In the genomic region with DNA sequence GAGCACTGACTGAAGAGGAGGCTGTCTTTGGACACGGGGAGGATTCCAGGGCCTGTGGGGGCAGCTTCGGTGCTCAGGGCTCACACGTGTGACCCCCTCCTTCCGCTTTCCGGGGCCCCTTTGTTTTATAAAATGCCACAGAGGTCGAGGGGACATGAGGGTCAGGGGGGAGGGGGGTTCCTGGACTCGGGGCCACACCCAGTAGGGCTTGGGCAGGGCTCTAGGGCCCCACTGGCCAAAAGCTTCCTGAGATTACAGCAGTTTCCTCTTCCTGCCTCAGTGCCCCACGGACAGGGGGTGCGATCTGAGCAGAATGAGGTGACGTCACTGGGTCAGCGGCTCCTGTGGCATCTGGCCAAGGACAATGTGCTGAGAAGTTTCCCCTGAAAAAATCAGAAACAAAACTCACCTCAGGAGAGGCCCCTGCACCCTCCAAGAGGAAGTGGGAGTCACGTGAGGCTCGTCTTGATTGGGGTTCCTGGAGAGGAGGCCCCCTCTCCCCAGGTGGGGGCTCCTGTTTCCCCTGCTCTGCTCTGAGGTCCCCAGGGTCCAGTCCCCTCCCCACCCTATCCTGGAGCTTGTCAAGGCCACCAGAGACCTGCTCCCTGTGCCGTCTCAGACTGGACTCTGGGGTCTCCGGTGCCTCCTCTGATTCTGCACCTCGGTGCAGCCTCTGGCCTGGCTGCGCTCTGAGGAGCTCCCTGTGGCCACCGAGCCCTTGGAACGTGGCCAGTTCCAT, we compare ENCODE assay signal across 8 cellular contexts. TPM values are rescaled to one million over a fixed set of nuclear protein-coding genes. Genes with fewer than 3 reads are reported as not detected.
A peak's percentile ranks its signal among the peaks of the same experiment; 100 is the strongest.
DNase-seq lines count a peak whose midpoint lies in the region; ATAC-seq and TF ChIP-seq lines count a peak whose summit lies in the region.

No MANE protein-coding gene starts in this region.

- no peaks in the 10 kb centered on the region for H3K9me3 ChIP-seq in BLaER1
- no peaks in the 10 kb centered on the region for H3K9me3 ChIP-seq in cardiac muscle cell (ENCODE audit: low read depth)

- H3K4me1 ChIP-seq in BLaER1 (peaks cover 81% of the 10 kb centered on the region), cardiac muscle cell (ENCODE audit: low read depth) (peaks cover 22% of the 10 kb centered on the region)

- H3K27me3 ChIP-seq in BLaER1 (no peaks in the 10 kb centered on the region), cardiac muscle cell (no peaks in the 10 kb centered on the region)

- H3K4me3 Mint-ChIP-seq in activated T-helper 17 cell treated with anti-CD3 and anti-CD28 coated beads, Interleukin-2, amount 50 U/mL, for 72 hours = peak overlapping the region; percentile 63

- no peaks in the 10 kb centered on the region for H3K27me3 Mint-ChIP-seq in activated T-helper 17 cell treated with anti-CD3 and anti-CD28 coated beads, Interleukin-2, amount 50 U/mL, for 72 hours

- peak overlapping the region; percentile 91 for H3K4me2 ChIP-seq in BLaER1

- no peak for TF ChIP-seq CTCF in cardiac muscle cell (IDR thresholded peaks at IDR 0.05; ENCODE audit: low read depth, low read length)

- ATAC-seq in GM19468 (IDR thresholded peaks at IDR 0.05; ENCODE audit: extremely low read depth, unreplicated experiment) = peak; percentile 13
- peak; percentile 79 for ATAC-seq in activated T-helper 17 cell treated with anti-CD3 and anti-CD28 coated beads, Interleukin-2, amount 50 U/mL, for 72 hours (replicated peaks)

- peak overlapping the region; percentile 88 for H3K27ac Mint-ChIP-seq in activated T-helper 17 cell treated with anti-CD3 and anti-CD28 coated beads, Interleukin-2, amount 50 U/mL, for 72 hours

- no peaks in the 10 kb centered on the region for H3K36me3 Mint-ChIP-seq in activated T-helper 17 cell treated with anti-CD3 and anti-CD28 coated beads, Interleukin-2, amount 50 U/mL, for 72 hours (ENCODE audit: low read depth)

- peaks cover 23% of the 10 kb centered on the region for H3K4me1 Mint-ChIP-seq in activated T-helper 17 cell treated with anti-CD3 and anti-CD28 coated beads, Interleukin-2, amount 50 U/mL, for 72 hours

- peak overlapping the region; percentile 40 for H3K4me3 ChIP-seq in BLaER1
- H3K4me3 ChIP-seq in cardiac muscle cell = no peak overlapping the region

- H3K27ac ChIP-seq in BLaER1 (peak overlapping the region; percentile 93), cardiac muscle cell (peak overlapping the region; percentile 19)

- DNase-seq in cardiac muscle cell (ENCODE audit: low read depth in 1 of 2, low spot score in 1 of 2) (peak in 1 of 2 donors; percentile 91), renal cortical epithelial cell (ENCODE audit: low read depth) (peak; percentile 54), retina (no peak), NCI-H345 (lab: John Stamatoyannopoulos, UW) (no peak)

- no peaks in the 10 kb centered on the region for H3K36me3 ChIP-seq in BLaER1
- no peaks in the 10 kb centered on the region for H3K36me3 ChIP-seq in cardiac muscle cell

- peak overlapping the region; percentile 76 for H3K9ac ChIP-seq in BLaER1

- no peaks in the 10 kb centered on the region for H3K9me3 Mint-ChIP-seq in activated T-helper 17 cell treated with anti-CD3 and anti-CD28 coated beads, Interleukin-2, amount 50 U/mL, for 72 hours

- no peak for TF ChIP-seq EP300 in Ishikawa (IDR thresholded peaks at IDR 0.05; ENCODE audit: borderline replicate concordance)

- no peak for TF ChIP-seq RAD21 in Ishikawa (IDR thresholded peaks at IDR 0.05; ENCODE audit: low read depth)

- H4K20me1 ChIP-seq in BLaER1 = no peaks in the 10 kb centered on the region

TF ChIP-seq in Ishikawa, 13 proteins besides CTCF, POLR2A, EP300 and RAD21:
- TF ChIP-seq YY1 (IDR thresholded peaks at IDR 0.05; ENCODE audit: low read depth) = no peak
- no peak for TF ChIP-seq TEAD4 (IDR thresholded peaks at IDR 0.05)
- TF ChIP-seq, protein P1, sequence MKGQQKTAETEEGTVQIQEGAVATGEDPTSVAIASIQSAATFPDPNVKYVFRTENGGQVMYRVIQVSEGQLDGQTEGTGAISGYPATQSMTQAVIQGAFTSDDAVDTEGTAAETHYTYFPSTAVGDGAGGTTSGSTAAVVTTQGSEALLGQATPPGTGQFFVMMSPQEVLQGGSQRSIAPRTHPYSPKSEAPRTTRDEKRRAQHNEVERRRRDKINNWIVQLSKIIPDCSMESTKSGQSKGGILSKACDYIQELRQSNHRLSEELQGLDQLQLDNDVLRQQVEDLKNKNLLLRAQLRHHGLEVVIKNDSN (IDR thresholded peaks at IDR 0.05) = peak; percentile 67
- TF ChIP-seq ZBTB7A (IDR thresholded peaks at IDR 0.05; ENCODE audit: low read depth) = no peak
- TF ChIP-seq NFIC (IDR thresholded peaks at IDR 0.05) = peak; percentile 4; the same call in 1 of the 2 replicates

RNA-seq across cellular contexts. Expression of gene IFITM3, which starts 6.4 kb away (rescaled TPM):
- 10 to 100 TPM in 1 of 2 donors, 1 to 10 TPM in 1; 2.7 to 26.0 TPM for total RNA-seq in activated T-helper 17 cell treated with anti-CD3 and anti-CD28 coated beads, Interleukin-2, amount 50 U/mL, for 72 hours
- 108 and 137 TPM in 2 replicates for total RNA-seq in cardiac muscle cell
- 498 and 585 TPM in 2 replicates for polyA plus RNA-seq in cardiac muscle cell
- total RNA-seq in renal cortical epithelial cell = 14.9 and 70.2 TPM in 2 replicates

RNA-seq across cellular contexts. Expression of gene IFITM1, which starts 13.2 kb away (rescaled TPM):
- total RNA-seq in activated T-helper 17 cell treated with anti-CD3 and anti-CD28 coated beads, Interleukin-2, amount 50 U/mL, for 72 hours = 10 to 100 TPM; 95.7 to 97.1 TPM
- 47.2 and 68.9 TPM in 2 replicates for total RNA-seq in cardiac muscle cell
- polyA plus RNA-seq in cardiac muscle cell = 74.3 and 154 TPM in 2 replicates
- 7.6 and 53.5 TPM in 2 replicates for total RNA-seq in renal cortical epithelial cell

RNA-seq across cellular contexts. Expression of gene IFITM2, which starts 19.4 kb away (rescaled TPM):
- total RNA-seq in activated T-helper 17 cell treated with anti-CD3 and anti-CD28 coated beads, Interleukin-2, amount 50 U/mL, for 72 hours = 100 to 1,000 TPM; 187 to 261 TPM
- total RNA-seq in cardiac muscle cell (71.6 and 84.8 TPM in 2 replicates), renal cortical epithelial cell (13.5 and 126 TPM in 2 replicates)
- polyA plus RNA-seq in cardiac muscle cell = 267 and 368 TPM in 2 replicates

RNA-seq across cellular contexts. Expression of gene IFITM5, which starts 27.7 kb away (rescaled TPM):
- total RNA-seq in activated T-helper 17 cell treated with anti-CD3 and anti-CD28 coated beads, Interleukin-2, amount 50 U/mL, for 72 hours = not detected
- total RNA-seq in cardiac muscle cell (not detected in 2 replicates), renal cortical epithelial cell (not detected in 2 replicates)
- polyA plus RNA-seq in cardiac muscle cell = 0.41 TPM in 1 of 2 replicates, not detected in the other

RNA-seq across cellular contexts. Expression of gene PGGHG, which starts 38.1 kb away (rescaled TPM):
- 100 to 1,000 TPM in 1 of 2 donors, 10 to 100 TPM in 1; 31.7 to 196 TPM for total RNA-seq in activated T-helper 17 cell treated with anti-CD3 and anti-CD28 coated beads, Interleukin-2, amount 50 U/mL, for 72 hours
- total RNA-seq in cardiac muscle cell = 29.9 and 88.7 TPM in 2 replicates
- polyA plus RNA-seq in cardiac muscle cell = 33.1 and 42.4 TPM in 2 replicates
- total RNA-seq in renal cortical epithelial cell = 8.8 and 12.9 TPM in 2 replicates
